ENCODE assay signal across 1 cellular context in the genomic region with DNA sequence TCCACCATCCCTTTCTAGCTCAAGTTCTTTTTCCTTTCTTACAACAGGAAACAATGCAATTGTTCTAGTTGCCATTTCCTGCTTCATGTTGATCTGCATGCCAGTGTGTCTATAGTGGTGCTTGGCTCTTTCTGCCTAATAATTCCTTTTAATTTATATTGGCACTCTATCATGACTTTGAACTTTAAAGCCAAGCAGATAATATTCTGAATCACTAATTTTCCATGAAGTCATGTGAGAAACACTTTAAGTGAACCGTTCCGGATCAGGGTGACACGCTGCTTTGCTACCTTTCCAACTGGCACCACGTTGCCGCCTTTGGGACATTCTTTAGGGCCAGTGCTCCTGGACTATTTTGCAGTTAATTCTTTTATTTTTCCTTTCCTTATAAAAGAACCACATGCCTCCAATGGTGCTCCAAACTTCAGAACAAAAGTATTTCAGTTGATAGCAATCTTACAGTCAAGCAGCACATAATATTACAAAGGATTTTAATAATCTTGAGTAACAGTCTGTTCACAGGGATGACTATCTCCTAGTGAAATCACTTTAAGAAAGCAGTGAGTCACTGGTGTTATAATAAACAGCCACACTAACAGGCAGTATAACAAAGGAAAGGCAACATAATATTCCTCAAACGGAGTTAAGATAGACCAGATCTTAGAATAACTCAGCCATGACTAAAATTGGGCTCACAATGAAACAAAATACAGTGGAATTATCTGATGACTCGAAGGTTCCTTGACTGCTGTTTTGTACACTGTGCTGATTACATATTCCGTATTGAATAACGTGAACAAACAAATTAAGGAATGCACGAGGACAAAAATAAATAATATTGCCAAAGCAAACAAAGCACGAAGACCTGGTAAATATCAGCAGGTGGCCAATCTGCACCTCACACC.
TF ChIP-seq lines count a peak whose summit lies in the region.

No MANE protein-coding gene starts in this region.

TF ChIP-seq in IMR-90, 13 proteins besides CTCF, POLR2A, EP300 and RAD21 (continued from another document):
- TF ChIP-seq, protein P1, sequence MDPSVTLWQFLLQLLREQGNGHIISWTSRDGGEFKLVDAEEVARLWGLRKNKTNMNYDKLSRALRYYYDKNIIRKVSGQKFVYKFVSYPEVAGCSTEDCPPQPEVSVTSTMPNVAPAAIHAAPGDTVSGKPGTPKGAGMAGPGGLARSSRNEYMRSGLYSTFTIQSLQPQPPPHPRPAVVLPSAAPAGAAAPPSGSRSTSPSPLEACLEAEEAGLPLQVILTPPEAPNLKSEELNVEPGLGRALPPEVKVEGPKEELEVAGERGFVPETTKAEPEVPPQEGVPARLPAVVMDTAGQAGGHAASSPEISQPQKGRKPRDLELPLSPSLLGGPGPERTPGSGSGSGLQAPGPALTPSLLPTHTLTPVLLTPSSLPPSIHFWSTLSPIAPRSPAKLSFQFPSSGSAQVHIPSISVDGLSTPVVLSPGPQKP (IDR thresholded peaks at IDR 0.05; ENCODE audit: borderline replicate concordance, low read depth, low read length): no peak
- TF ChIP-seq CHD1 (IDR thresholded peaks at IDR 0.05; ENCODE audit: low read depth, low read length): no peak
- TF ChIP-seq MAFK (IDR thresholded peaks at IDR 0.05; ENCODE audit: low read depth, low read length): peak; percentile 53
- TF ChIP-seq MAZ (IDR thresholded peaks at IDR 0.05; ENCODE audit: borderline replicate concordance, low read depth, low read length): no peak
- TF ChIP-seq SMC3 (IDR thresholded peaks at IDR 0.05; ENCODE audit: low read depth, low read length): no peak
- TF ChIP-seq RFX5 (IDR thresholded peaks at IDR 0.05; ENCODE audit: low read depth, low read length): no peak
- no peak for TF ChIP-seq RCOR1 (IDR thresholded peaks at IDR 0.05; ENCODE audit: insufficient replicate concordance, low read length)
- TF ChIP-seq MXI1 (IDR thresholded peaks at IDR 0.05; ENCODE audit: borderline replicate concordance, low read depth, low read length): no peak
